Comparison of ENCODE assay signal across 17 cellular contexts in the genomic region with DNA sequence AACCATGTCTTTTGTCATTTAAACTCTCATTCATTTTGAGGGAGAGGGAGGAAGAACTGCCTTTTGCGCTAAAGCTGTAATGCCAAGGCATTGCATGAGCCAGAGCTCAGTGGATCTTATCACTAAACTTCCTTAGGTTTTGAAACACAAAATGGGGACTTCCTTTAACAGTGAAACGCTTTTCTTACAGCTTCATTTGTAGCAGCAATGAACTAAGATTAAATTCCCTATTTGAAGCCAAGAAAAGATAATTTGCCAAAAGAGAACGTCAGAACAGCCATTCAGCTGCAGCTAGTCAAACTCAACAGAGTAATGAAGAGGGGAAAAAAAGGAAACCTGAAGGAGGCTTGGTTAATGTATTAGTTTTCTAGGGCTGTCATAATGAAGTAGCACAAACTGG.
DNase-seq lines count a peak whose midpoint lies in the region; ATAC-seq, FAIRE-seq and TF ChIP-seq lines count a peak whose summit lies in the region.
"Had no signal": no experiment of that assay in that cellular context is flagged by ENCODE, and none has a peak within 500 bp of the region (broad histone marks: within the 10 kb centered on the region; RNA-seq: fewer than 3 reads in every experiment).

No MANE protein-coding gene starts in this region.

- H4K20me1 ChIP-seq in keratinocyte (ENCODE audit: control insufficient read depth, extremely low read depth, insufficient read depth, low read length), result no peaks in the 10 kb centered on the region

- H3K9me1 ChIP-seq in keratinocyte (ENCODE audit: control insufficient read depth, extremely low read depth, insufficient read depth, low read length), result no peaks in the 10 kb centered on the region

- H3K9me3 ChIP-seq in RWPE2 (ENCODE audit: severe bottlenecking) (no peaks in the 10 kb centered on the region), keratinocyte (ENCODE audit: control insufficient read depth, low read depth, low read length) (no peaks in the 10 kb centered on the region), spleen (no peaks in the 10 kb centered on the region)

- no peak overlapping the region for H3K4me3 ChIP-seq in RWPE2 (ENCODE audit: severe bottlenecking)
- no peak overlapping the region for H3K4me3 ChIP-seq in fibroblast of pulmonary artery (replicated peaks; ENCODE audit: low read depth, low read length)
- H3K4me3 ChIP-seq in keratinocyte (ENCODE audit: control insufficient read depth in 2 of 3, extremely low read depth in 1 of 3, insufficient read depth in 2 of 3, low read depth in 1 of 3, low read length in 3 of 3), result no peak overlapping the region
- no peak overlapping the region for H3K4me3 ChIP-seq in spleen
- H3K4me3 ChIP-seq: GM12878, GM23248, SK-N-MC had no signal

- TF ChIP-seq CTCF in RWPE2 (IDR thresholded peaks at IDR 0.05; ENCODE audit: poor library complexity, severe bottlenecking) (no peak), fibroblast of pulmonary artery (IDR thresholded peaks at IDR 0.05; ENCODE audit: low read length, missing control alignments) (no peak), keratinocyte (optimal IDR thresholded peaks at IDR 0.05 in 1 of 3, IDR thresholded peaks at IDR 0.05 in 1 of 3, conservative IDR thresholded peaks at IDR 0.05 in 1 of 3; ENCODE audit: extremely low read depth in 1 of 3, insufficient read depth in 2 of 3, low read length in 3 of 3) (no peak), spleen (IDR thresholded peaks at IDR 0.05 in 8 of 11, conservative IDR thresholded peaks at IDR 0.05 in 3 of 11) (no peak)

- no peak for TF ChIP-seq POLR2A in spleen (IDR thresholded peaks at IDR 0.05)

- no peak overlapping the region for H3K9ac ChIP-seq in keratinocyte (ENCODE audit: control insufficient read depth, extremely low read depth, insufficient read depth, low read length)
- H3K9ac ChIP-seq: GM23248 had no signal

- 43 to 51% (median 45%) methylated on average over 3 of the region's 3 CpGs for WGBS in spleen, 5 donors

- FAIRE-seq in keratinocyte (lab: Jason Lieb, UNC), result peak; percentile 5
- FAIRE-seq: GM12878 had no signal

- H3K4me1 ChIP-seq in RWPE2 (ENCODE audit: insufficient read depth, poor library complexity, severe bottlenecking), result peaks cover 33% of the 10 kb centered on the region
- H3K4me1 ChIP-seq in keratinocyte (ENCODE audit: control insufficient read depth, extremely low read depth, insufficient read depth, low read length), result peaks cover 37% of the 10 kb centered on the region
- H3K4me1 ChIP-seq in spleen, result no peaks in the 10 kb centered on the region

- DNase-seq in RWPE2 (ENCODE audit: low spot score), result no peak
- peak; percentile 84 for DNase-seq in fibroblast of pulmonary artery (ENCODE audit: low read depth)
- no peak for DNase-seq in keratinocyte (ENCODE audit: low read depth, low spot score)
- DNase-seq in spleen, result no peak
- no peak for DNase-seq in stimulated activated CD4-positive, alpha-beta T cell treated with anti-CD3 and anti-CD28 coated beads, Interleukin-4, amount 100 ng/mL, for 1 hour
- no peak for DNase-seq in NCI-H69 (lab: John Stamatoyannopoulos, UW)
- DNase-seq: CD4-positive, alpha-beta T cell; DMS79 treated with DMSO at 0.1 percent for 48 hours; GM23248; KG1; NCI-H1436; NCI-H2029; NCI-H2171; NCI-H446 had no signal

- H2AFZ ChIP-seq in keratinocyte (ENCODE audit: control insufficient read depth, low read length), result no peak overlapping the region
- H2AFZ ChIP-seq: GM23248 had no signal

- no peak overlapping the region for H3K4me2 ChIP-seq in keratinocyte (ENCODE audit: control insufficient read depth, extremely low read depth, insufficient read depth, low read depth, low read length)

- intact Hi-C loops in spleen (cut with DNase I; ENCODE audit: low total_unique reads), result no loop called here

- ATAC-seq in RWPE2 (ENCODE audit: low read depth) (no peak), HG03520 (IDR thresholded peaks at IDR 0.05; ENCODE audit: unreplicated experiment) (no peak)
- ATAC-seq: GM12878 had no signal

- H3K36me3 ChIP-seq in RWPE2 (ENCODE audit: low read depth), result no peaks in the 10 kb centered on the region
- no peaks in the 10 kb centered on the region for H3K36me3 ChIP-seq in keratinocyte (ENCODE audit: control insufficient read depth in 2 of 2, extremely low read depth in 1 of 2, insufficient read depth in 2 of 2, low read length in 2 of 2)
- no peaks in the 10 kb centered on the region for H3K36me3 ChIP-seq in spleen

- H3K79me2 ChIP-seq in keratinocyte (ENCODE audit: control insufficient read depth, insufficient read depth, low read length), result no peaks in the 10 kb centered on the region

- dilution Hi-C loops in keratinocyte (cut with MboI; ENCODE audit: extremely low pct_ligation_motif_present, low sequenced_read_pairs), result no loop called here

- H3K27ac ChIP-seq in RWPE2 (ENCODE audit: poor library complexity, severe bottlenecking), result peak overlapping the region; percentile 91
- H3K27ac ChIP-seq in keratinocyte (ENCODE audit: control insufficient read depth, insufficient read depth, low read length), result no peak overlapping the region
- H3K27ac ChIP-seq in spleen, result peak overlapping the region in 5 of 8 donors; percentile 5 to 42 (median 29)
- H3K27ac ChIP-seq: GM23248, SK-N-MC had no signal

- H3K27me3 ChIP-seq in RWPE2 (ENCODE audit: insufficient read depth, poor library complexity, severe bottlenecking), result no peaks in the 10 kb centered on the region
- no peaks in the 10 kb centered on the region for H3K27me3 ChIP-seq in keratinocyte (ENCODE audit: control insufficient read depth, extremely low read depth, insufficient read depth, low read length)
- H3K27me3 ChIP-seq in spleen (replicated peaks in 1 of 7), result no peaks in the 10 kb centered on the region
